1 cellular context compared by ENCODE assay signal in genomic region chr15:97993310-97993738, GRCh38.
TF ChIP-seq lines count a peak whose summit lies in the region.

No MANE protein-coding gene starts in this region.

TF ChIP-seq in K562, 482 proteins besides CTCF, POLR2A, EP300 and RAD21 (continued from another document and continues in another):
- TF ChIP-seq MGA (IDR thresholded peaks at IDR 0.05) (no peak), ZNF639 (CRISPR knock-in tag; conservative IDR thresholded peaks at IDR 0.05 in 1 of 2, IDR thresholded peaks at IDR 0.05 in 1 of 2) (peak in 1 of 2 experiments; percentile 51; a peak in 1 of 4 replicates), CXXC5 (CRISPR knock-in tag; IDR thresholded peaks at IDR 0.05) (peak; percentile 57), ZNF561 (CRISPR knock-in tag; conservative IDR thresholded peaks at IDR 0.05) (no peak), VEZF1 (CRISPR knock-in tag; IDR thresholded peaks at IDR 0.05) (peak; percentile 34; the same call in 1 of the 2 replicates), CHCHD3 (CRISPR knock-in tag; IDR thresholded peaks at IDR 0.05) (no peak), LEF1 (IDR thresholded peaks at IDR 0.05) (peak; percentile 68; the same call in 1 of the 2 replicates), MIER1 (IDR thresholded peaks at IDR 0.05; ENCODE audit: low read depth) (no peak), RCOR1 (IDR thresholded peaks at IDR 0.05; ENCODE audit: borderline replicate concordance in 1 of 2, low read depth in 2 of 2, low read length in 2 of 2) (peak in 1 of 2 experiments; percentile 97; a peak in 2 of 4 replicates), ZNF444 (CRISPR knock-in tag; IDR thresholded peaks at IDR 0.05) (no peak), ZNF318 (IDR thresholded peaks at IDR 0.05; ENCODE audit: borderline replicate concordance in 1 of 2, low read depth in 1 of 2) (peak in 1 of 2 experiments; percentile 63; a peak in 1 of 4 replicates), TCFL5 (CRISPR knock-in tag; conservative IDR thresholded peaks at IDR 0.05) (no peak), NFE2 (IDR thresholded peaks at IDR 0.05; ENCODE audit: low read depth) (peak; percentile 64), STAT6 (CRISPR knock-in tag; IDR thresholded peaks at IDR 0.05) (no peak), ID3 (CRISPR knock-in tag; IDR thresholded peaks at IDR 0.05) (no peak), ID3 (tag; IDR thresholded peaks at IDR 0.05) (peak; percentile 73), ZNF644 (tag; IDR thresholded peaks at IDR 0.05; ENCODE audit: low read depth) (peak; percentile 89), BHLHE40 (IDR thresholded peaks at IDR 0.05; ENCODE audit: low read length) (peak; percentile 85), CBFA2T3 (IDR thresholded peaks at IDR 0.05) (peak; percentile 96), PTRF (tag; IDR thresholded peaks at IDR 0.05) (no peak), HES1 (IDR thresholded peaks at IDR 0.05; ENCODE audit: low read depth) (peak; percentile 89), JUN (IDR thresholded peaks at IDR 0.05; ENCODE audit: borderline replicate concordance, low read depth, low read length) (peak; percentile 62), JUN (CRISPR knock-in tag; IDR thresholded peaks at IDR 0.05; ENCODE audit: borderline replicate concordance) (no peak), ATF1 (CRISPR knock-in tag; IDR thresholded peaks at IDR 0.05) (no peak), ATF1 (tag; IDR thresholded peaks at IDR 0.05) (peak; percentile 63), ZNF175 (CRISPR knock-in tag; IDR thresholded peaks at IDR 0.05; ENCODE audit: low read depth) (peak; percentile 91), ZKSCAN8 (CRISPR knock-in tag; IDR thresholded peaks at IDR 0.05) (peak; percentile 72; the same call in 1 of the 2 replicates), ZNF584 (CRISPR knock-in tag; IDR thresholded peaks at IDR 0.05; ENCODE audit: low read depth) (peak; percentile 97), KDM1A (IDR thresholded peaks at IDR 0.05) (peak; percentile 98), ETV1 (tag; conservative IDR thresholded peaks at IDR 0.05; ENCODE audit: low read depth) (peak; percentile 68)
